ENCODE assay signal across 1 cellular context in the genomic region with DNA sequence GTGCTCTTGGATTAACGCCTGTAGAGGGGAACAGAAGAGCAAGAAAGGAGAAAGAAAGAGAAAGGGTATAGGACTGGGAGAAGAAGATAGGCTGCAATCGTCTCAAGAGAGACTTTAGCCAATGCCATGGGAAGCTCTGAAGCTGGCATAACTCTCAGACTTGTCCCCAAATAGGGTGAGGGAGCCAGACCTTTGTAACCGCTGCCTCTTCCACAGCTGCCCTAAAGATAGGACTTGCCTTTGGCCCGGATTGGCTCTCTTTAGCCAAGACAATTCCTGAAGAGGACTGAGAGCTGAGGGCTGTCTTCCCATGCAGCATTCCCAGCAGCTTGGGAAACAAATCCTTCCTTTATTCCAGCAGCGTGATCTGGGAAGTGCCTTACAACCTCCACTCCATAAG.
TF ChIP-seq lines count a peak whose summit lies in the region.

No MANE protein-coding gene starts in this region.

TF ChIP-seq in A549, 52 proteins besides CTCF, POLR2A, EP300 and RAD21 (continued from another document):
- TF ChIP-seq, protein P1, sequence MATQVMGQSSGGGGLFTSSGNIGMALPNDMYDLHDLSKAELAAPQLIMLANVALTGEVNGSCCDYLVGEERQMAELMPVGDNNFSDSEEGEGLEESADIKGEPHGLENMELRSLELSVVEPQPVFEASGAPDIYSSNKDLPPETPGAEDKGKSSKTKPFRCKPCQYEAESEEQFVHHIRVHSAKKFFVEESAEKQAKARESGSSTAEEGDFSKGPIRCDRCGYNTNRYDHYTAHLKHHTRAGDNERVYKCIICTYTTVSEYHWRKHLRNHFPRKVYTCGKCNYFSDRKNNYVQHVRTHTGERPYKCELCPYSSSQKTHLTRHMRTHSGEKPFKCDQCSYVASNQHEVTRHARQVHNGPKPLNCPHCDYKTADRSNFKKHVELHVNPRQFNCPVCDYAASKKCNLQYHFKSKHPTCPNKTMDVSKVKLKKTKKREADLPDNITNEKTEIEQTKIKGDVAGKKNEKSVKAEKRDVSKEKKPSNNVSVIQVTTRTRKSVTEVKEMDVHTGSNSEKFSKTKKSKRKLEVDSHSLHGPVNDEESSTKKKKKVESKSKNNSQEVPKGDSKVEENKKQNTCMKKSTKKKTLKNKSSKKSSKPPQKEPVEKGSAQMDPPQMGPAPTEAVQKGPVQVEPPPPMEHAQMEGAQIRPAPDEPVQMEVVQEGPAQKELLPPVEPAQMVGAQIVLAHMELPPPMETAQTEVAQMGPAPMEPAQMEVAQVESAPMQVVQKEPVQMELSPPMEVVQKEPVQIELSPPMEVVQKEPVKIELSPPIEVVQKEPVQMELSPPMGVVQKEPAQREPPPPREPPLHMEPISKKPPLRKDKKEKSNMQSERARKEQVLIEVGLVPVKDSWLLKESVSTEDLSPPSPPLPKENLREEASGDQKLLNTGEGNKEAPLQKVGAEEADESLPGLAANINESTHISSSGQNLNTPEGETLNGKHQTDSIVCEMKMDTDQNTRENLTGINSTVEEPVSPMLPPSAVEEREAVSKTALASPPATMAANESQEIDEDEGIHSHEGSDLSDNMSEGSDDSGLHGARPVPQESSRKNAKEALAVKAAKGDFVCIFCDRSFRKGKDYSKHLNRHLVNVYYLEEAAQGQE (IDR thresholded peaks at IDR 0.05) = no peak
- no peak for TF ChIP-seq ZC3H11A (IDR thresholded peaks at IDR 0.05)
- TF ChIP-seq TP53 (CRISPR knock-in tag; IDR thresholded peaks at IDR 0.05) = no peak
- TF ChIP-seq, protein P2, sequence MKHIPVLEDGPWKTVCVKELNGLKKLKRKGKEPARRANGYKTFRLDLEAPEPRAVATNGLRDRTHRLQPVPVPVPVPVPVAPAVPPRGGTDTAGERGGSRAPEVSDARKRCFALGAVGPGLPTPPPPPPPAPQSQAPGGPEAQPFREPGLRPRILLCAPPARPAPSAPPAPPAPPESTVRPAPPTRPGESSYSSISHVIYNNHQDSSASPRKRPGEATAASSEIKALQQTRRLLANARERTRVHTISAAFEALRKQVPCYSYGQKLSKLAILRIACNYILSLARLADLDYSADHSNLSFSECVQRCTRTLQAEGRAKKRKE (CRISPR knock-in tag; IDR thresholded peaks at IDR 0.05; ENCODE audit: low read depth) = no peak
